ENCODE assay signal across 8 cellular contexts in genomic region chr14:55128386-55129085, GRCh38. TPM values are rescaled to one million over a fixed set of nuclear protein-coding genes. Genes with fewer than 3 reads are reported as not detected.
DNase-seq lines count a peak whose midpoint lies in the region; TF ChIP-seq lines count a peak whose summit lies in the region.

No MANE protein-coding gene starts in this region.

- H2AFZ ChIP-seq in PC-9, result no peak overlapping the region

- no peaks in the 10 kb centered on the region for H3K9me3 ChIP-seq in CD4-positive, alpha-beta memory T cell (ENCODE audit: control insufficient read depth in 1 of 2, low read length in 2 of 2)
- H3K9me3 ChIP-seq in PC-9 (ENCODE audit: insufficient read depth, low read depth) (no peaks in the 10 kb centered on the region), ovary (no peaks in the 10 kb centered on the region)

- H3K36me3 Mint-ChIP-seq in CD4-positive, alpha-beta memory T cell, result no peaks in the 10 kb centered on the region

- H3K9me2 ChIP-seq in PC-9 (ENCODE audit: insufficient read depth), result no peaks in the 10 kb centered on the region

- POLR2A ChIA-PET in CD4-positive, alpha-beta memory T cell (lab: Charles Lee; ENCODE audit: partially characterized antibody), result interaction anchor here (0.7 to 2.4 kb wide), 5 partner anchors 10 to 35 kb away, joined by 3 to 38 read pairs (median 5); no protein-coding TSS in a partner anchor
- POLR2A ChIA-PET in PC-9 (lab: Charles Lee; ENCODE audit: unreplicated experiment), result interaction anchor here (0.7 to 1.2 kb wide), 4 partner anchors 8 to 51 kb away, joined by 3 to 13 read pairs (median 6); no protein-coding TSS in a partner anchor

- H3K27ac Mint-ChIP-seq in CD4-positive, alpha-beta memory T cell, result peak overlapping the region in 6 of 7 donors; percentile 24 to 84 (median 61)

- intact Hi-C loops in CD4-positive, alpha-beta memory T cell (cut with micrococcal nuclease), result loop anchor here (1.0 to 5.0 kb wide), 2 partner anchors 25 to 41 kb away; no protein-coding TSS in a partner anchor
- intact Hi-C loops in PC-9 (cut with micrococcal nuclease; ENCODE audit: unreplicated experiment) (loop anchor here (1.0 kb wide), 1 partner anchor 25 kb away; no protein-coding TSS in a partner anchor), ovary (cut with DNase I) (loop anchor here in 2 of 4 donors (2.0 to 5.0 kb wide), 2 partner anchors 22 to 36 kb away; no protein-coding TSS in a partner anchor)

- H3K36me3 ChIP-seq in CD4-positive, alpha-beta memory T cell (ENCODE audit: insufficient read depth, low read length), result no peaks in the 10 kb centered on the region
- H3K36me3 ChIP-seq in PC-9 (ENCODE audit: low read depth), result peaks cover 11% of the 10 kb centered on the region; the same call in 1 of the 2 replicates
- no peaks in the 10 kb centered on the region for H3K36me3 ChIP-seq in ovary

- peak overlapping the region; percentile 83 to 92 (median 84) for H3K4me3 Mint-ChIP-seq in CD4-positive, alpha-beta memory T cell

- no peak for TF ChIP-seq CTCF in PC-9 (conservative IDR thresholded peaks at IDR 0.05)
- TF ChIP-seq CTCF in epithelial cell of proximal tubule (conservative IDR thresholded peaks at IDR 0.05; ENCODE audit: low read depth, low read length), result no peak
- TF ChIP-seq CTCF in ovary (IDR thresholded peaks at IDR 0.05), result no peak

- H3K4me1 ChIP-seq in CD4-positive, alpha-beta memory T cell (ENCODE audit: insufficient read depth, low read length), result peaks cover 38% of the 10 kb centered on the region
- H3K4me1 ChIP-seq in PC-9 (replicated peaks; ENCODE audit: insufficient read depth) (peaks cover 68% of the 10 kb centered on the region), ovary (ENCODE audit: insufficient read depth) (peaks cover 20% of the 10 kb centered on the region)

- peaks cover 44% of the 10 kb centered on the region for H3F3A ChIP-seq in PC-9 (ENCODE audit: insufficient read depth, low read depth)

- H3K27me3 ChIP-seq in CD4-positive, alpha-beta memory T cell (ENCODE audit: insufficient read depth, low read length), result no peaks in the 10 kb centered on the region
- H3K27me3 ChIP-seq in PC-9 (ENCODE audit: insufficient read depth, low read depth) (no peaks in the 10 kb centered on the region), ovary (no peaks in the 10 kb centered on the region)

- peak overlapping the region; percentile 53 for H3K27ac ChIP-seq in CD4-positive, alpha-beta memory T cell (ENCODE audit: low read depth, low read length)
- H3K27ac ChIP-seq in PC-9, result peak overlapping the region; percentile 54
- peak overlapping the region; percentile 94 to 97 for H3K27ac ChIP-seq in ovary

- H3K79me2 ChIP-seq in PC-9 (ENCODE audit: low read depth), result peaks cover 40% of the 10 kb centered on the region

- peaks cover 23 to 48% (median 30%) of the 10 kb centered on the region in 4 donors for H3K4me1 Mint-ChIP-seq in CD4-positive, alpha-beta memory T cell

- TF ChIP-seq POLR2A in ovary (IDR thresholded peaks at IDR 0.05), result no peak

- 0 out of 2 replicates have a peak, but pooled peaks cover 3% of the 10 kb centered on the region for H4K20me1 ChIP-seq in PC-9 (ENCODE audit: insufficient read depth)

- peak overlapping the region; percentile 81 for H3K4me2 ChIP-seq in PC-9

- TF ChIP-seq EP300 in ovary (IDR thresholded peaks at IDR 0.05), result no peak

- BruUV-seq in PC-9 (replicated peaks; lab: Mats Ljungman, UMichigan), result TSS peak; percentile 85

- H3K4me3 ChIP-seq in CD4-positive, alpha-beta memory T cell (ENCODE audit: low read length in 2 of 2), result peak overlapping the region in 1 of 2 donors; percentile 43
- H3K4me3 ChIP-seq in PC-9 (peak overlapping the region; percentile 77), epithelial cell of proximal tubule (ENCODE audit: low read depth, low read length) (peak overlapping the region; percentile 84), ovary (peak overlapping the region; percentile 75)

- 19 to 25% (median 20%) methylated on average over 17 to 20 of the region's 20 CpGs for WGBS in ovary, 3 donors

- CTCF ChIA-PET in CD4-positive, alpha-beta memory T cell (lab: Charles Lee; ENCODE audit: partially characterized antibody), result interaction anchor here (0.8 to 1.5 kb wide), 2 partner anchors 29 to 39 kb away, joined by 3 to 6 read pairs; no protein-coding TSS in a partner anchor
- CTCF ChIA-PET in PC-9 (lab: Charles Lee), result interaction anchor here (0.5 kb wide), 2 partner anchors 11 to 39 kb away, joined by 3 to 6 read pairs; no protein-coding TSS in a partner anchor

- H3K9me3 Mint-ChIP-seq in CD4-positive, alpha-beta memory T cell, result no peaks in the 10 kb centered on the region

- DNase-seq in CD4-positive, alpha-beta memory T cell, result peak in 1 of 5 donors; percentile 13
- DNase-seq in PC-9 (no peak), epithelial cell of proximal tubule (ENCODE audit: low read depth) (no peak), ovary (no peak), kidney tubule cell (ENCODE audit: low spot score) (no peak), H4 (ENCODE audit: low spot score) (no peak), iPS-NIHi7 (ENCODE audit: extremely low spot score) (no peak), T-helper 9 cell (no peak)

- H3K27me3 Mint-ChIP-seq in CD4-positive, alpha-beta memory T cell, result peaks cover 0 to 1% of the 10 kb centered on the region in 2 donors

RNA-seq across cellular contexts. Expression of gene LGALS3, which starts 0.5 kb away (rescaled TPM):
- 10 to 100 TPM; 46.3 to 51.1 TPM for total RNA-seq in CD4-positive, alpha-beta memory T cell
- polyA plus RNA-seq in CD4-positive, alpha-beta memory T cell, result 10 to 100 TPM; 88.6 to 98.1 TPM
- total RNA-seq in PC-9 (2021), result 122 and 142 TPM in 2 replicates
- total RNA-seq in epithelial cell of proximal tubule, result 70.4 and 72.6 TPM in 2 replicates
- total RNA-seq in ovary, result 100 to 1,000 TPM; 227 to 387 (median 259) TPM
- polyA plus RNA-seq in ovary, result 100 to 1,000 TPM; 228 to 516 TPM
- 77.5 and 79.4 TPM in 2 replicates for total RNA-seq in H4 (2014; rRNA removed; shearing (Covaris generic))
